27 cellular contexts compared by ENCODE assay signal in the genomic region with DNA sequence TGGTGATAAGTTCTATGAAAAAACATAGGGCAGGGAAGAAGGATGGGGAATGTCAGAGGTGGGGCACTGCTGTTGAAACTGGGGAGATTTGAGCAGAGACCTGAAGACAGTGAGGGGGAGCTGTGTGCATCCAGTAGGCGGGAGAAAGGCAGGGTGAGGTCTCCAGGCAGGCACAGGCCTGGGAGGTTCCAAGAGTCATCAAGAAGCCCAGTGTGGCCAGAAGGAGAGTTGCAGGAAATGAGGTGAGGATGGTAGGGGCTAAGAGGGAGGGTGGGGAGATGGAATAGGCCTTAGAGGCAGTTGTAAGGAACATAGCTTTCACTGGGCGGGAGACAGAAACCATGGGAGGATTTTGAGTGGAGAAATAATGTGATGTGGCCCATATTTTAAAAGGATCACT.
"Had no signal": no experiment of that assay in that cellular context is flagged by ENCODE, and none has a peak within 500 bp of the region (broad histone marks: within the 10 kb centered on the region; RNA-seq: fewer than 3 reads in every experiment).

No MANE protein-coding gene starts in this region.

- H3K27me3 ChIP-seq: brain microvascular endothelial cell, dorsolateral prefrontal cortex, esophagus muscularis mucosa, foreskin keratinocyte, gastrocnemius medialis, heart left ventricle had no signal

- DNase-seq: activated CD4-positive, alpha-beta memory T cell treated with anti-CD3 and anti-CD28 coated beads, Interleukin-2, amount 10 ng/mL, durations not matched to agents 7 days and 5 days; activated CD4-positive, alpha-beta T cell treated with anti-CD3 and anti-CD28 coated beads for 1 hour; activated CD4-positive, alpha-beta T cell treated with anti-CD3 and anti-CD28 coated beads for 4 hours; activated CD4-positive, alpha-beta T cell treated with anti-CD3 and anti-CD28 coated beads, Interleukin-2, amount 10 ng/mL, durations not matched to agents 7 days and 5 days; activated CD4-positive, alpha-beta T cell treated with anti-CD3 and anti-CD28 coated beads, Interleukin-2, amount 50 U/mL, for 4 hours; activated CD4-positive, CD25-positive, alpha-beta regulatory T cell; activated effector memory CD4-positive, alpha-beta T cell treated with Interleukin-2 at 50 U/mL for 16 hours; activated gamma-delta T cell treated with Interleukin-2 at 50 U/mL for 16 hours; activated naive CD4-positive, alpha-beta T cell treated with anti-CD3 and anti-CD28 coated beads, Interleukin-2, amount 50 U/mL, for 16 hours; activated naive CD4-positive, alpha-beta T cell treated with Interleukin-2 at 50 U/mL for 16 hours; activated T-cell treated with anti-CD3 and anti-CD28 coated beads, Interleukin-2, amount 50 U/mL, for 4 hours; amniotic stem cell; anterior cingulate cortex; brain microvascular endothelial cell; dorsolateral prefrontal cortex; effector memory CD4-positive, alpha-beta T cell; erythroblast; foreskin keratinocyte; gastrocnemius medialis; glutamatergic neuron; heart left ventricle; T-helper 2 cell had no signal

- FAIRE-seq: astrocyte, bronchial epithelial cell had no signal

- H3K36me3 ChIP-seq: brain microvascular endothelial cell, esophagus muscularis mucosa, gastrocnemius medialis, heart left ventricle had no signal

- H3K4me3 ChIP-seq: coronary artery, dorsolateral prefrontal cortex, esophagus muscularis mucosa, gastrocnemius medialis, heart left ventricle had no signal

- ATAC-seq: activated T-cell treated with anti-CD3 and anti-CD28 coated beads, Interleukin-2, amount 50 U/mL, for 4 hours; activated T-helper 17 cell treated with anti-CD3 and anti-CD28 coated beads, Interleukin-2, amount 50 U/mL, for 72 hours; foreskin keratinocyte; gastrocnemius medialis; heart left ventricle had no signal

- H3K4me1 ChIP-seq: esophagus muscularis mucosa, foreskin keratinocyte, gastrocnemius medialis, heart left ventricle had no signal

- H3K27ac ChIP-seq: brain microvascular endothelial cell, coronary artery, dorsolateral prefrontal cortex, esophagus muscularis mucosa, foreskin keratinocyte, gastrocnemius medialis, heart left ventricle had no signal
